6 cellular contexts compared by ENCODE assay signal in genomic region chr12:57743769-57744168, GRCh38. TPM values are rescaled to one million over a fixed set of nuclear protein-coding genes. Genes with fewer than 3 reads are reported as not detected.
A peak's percentile ranks its signal among the peaks of the same experiment; 100 is the strongest.
DNase-seq lines count a peak whose midpoint lies in the region; ATAC-seq and TF ChIP-seq lines count a peak whose summit lies in the region.

No MANE protein-coding gene starts in this region.

- POLR2A ChIA-PET in MCF 10A (lab: Yijun Ruan, JAX): interaction anchor here (0.7 to 2.5 kb wide), 7 partner anchors 8 to 197 kb away, joined by 3 to 20 read pairs (median 4); partner anchors contain the start of genes CDK4 and MARCHF9

- CTCF ChIA-PET in MCF 10A (lab: Yijun Ruan, JAX): interaction anchor here (1.7 kb wide), 1 partner anchor 17 kb away, joined by 11 read pairs; no protein-coding TSS in a partner anchor

- intact Hi-C loops in MCF 10A (cut with micrococcal nuclease) (loop anchor here (1.0 kb wide), 1 partner anchor 17 kb away; no protein-coding TSS in a partner anchor), breast epithelium (cut with DNase I; ENCODE audit: low total_unique reads) (no loop called here), tibial artery (cut with DNase I; ENCODE audit: low total_unique reads) (no loop called here)

- H3K36me3 Mint-ChIP-seq in MCF 10A (ENCODE audit: insufficient read depth, unreplicated experiment): peaks cover 38% of the 10 kb centered on the region

- no peak for TF ChIP-seq CTCF in MCF 10A (IDR thresholded peaks at IDR 0.05; ENCODE audit: unreplicated experiment)
- no peak for TF ChIP-seq CTCF in breast epithelium (IDR thresholded peaks at IDR 0.05)
- no peak for TF ChIP-seq CTCF in coronary artery (IDR thresholded peaks at IDR 0.05)
- no peak for TF ChIP-seq CTCF in tibial artery (IDR thresholded peaks at IDR 0.05)

- H3K4me3 ChIP-seq in breast epithelium: peak overlapping the region in 1 of 3 donors; percentile 87
- peak overlapping the region; percentile 98 for H3K4me3 ChIP-seq in coronary artery
- no peak overlapping the region for H3K4me3 ChIP-seq in tibial artery

- H3K4me1 ChIP-seq in breast epithelium (peaks cover 0 to 8% of the 10 kb centered on the region in 2 donors), tibial artery (peaks cover 0 to 21% (median 16%) of the 10 kb centered on the region in 4 donors)

- H3K27ac ChIP-seq in breast epithelium (peak overlapping the region in 1 of 2 donors; percentile 100), coronary artery (no peak overlapping the region), tibial artery (peak overlapping the region; percentile 98 to 99)

- peak overlapping the region; percentile 100 for H3K27ac Mint-ChIP-seq in MCF 10A (ENCODE audit: low read depth, unreplicated experiment)

- peak overlapping the region; percentile 100 for H3K4me3 Mint-ChIP-seq in MCF 10A (ENCODE audit: unreplicated experiment)

- H3K27me3 Mint-ChIP-seq in MCF 10A (ENCODE audit: insufficient read depth, unreplicated experiment): peaks cover 27% of the 10 kb centered on the region

- no peak for ATAC-seq in GM19455 (IDR thresholded peaks at IDR 0.05; ENCODE audit: unreplicated experiment)
- ATAC-seq in GM21367 (IDR thresholded peaks at IDR 0.05; ENCODE audit: unreplicated experiment): no peak

- no peaks in the 10 kb centered on the region for H3K9me3 Mint-ChIP-seq in MCF 10A (ENCODE audit: unreplicated experiment)

- no TSS peak for BruUV-seq in MCF 10A (replicated peaks; lab: Mats Ljungman, UMichigan)

- peaks cover 11% of the 10 kb centered on the region for H3K4me1 Mint-ChIP-seq in MCF 10A (ENCODE audit: insufficient read depth, unreplicated experiment)

- H3K9me3 ChIP-seq in breast epithelium (no peaks in the 10 kb centered on the region), tibial artery (no peaks in the 10 kb centered on the region)

- TF ChIP-seq POLR2A in breast epithelium (IDR thresholded peaks at IDR 0.05): no peak

- H3K27me3 ChIP-seq in breast epithelium: peaks cover 4 to 7% of the 10 kb centered on the region in 2 donors
- peaks cover 0 to 34% of the 10 kb centered on the region in 2 donors for H3K27me3 ChIP-seq in tibial artery

- DNase-seq in MCF 10A (ENCODE audit: unreplicated experiment) (no peak), breast epithelium (ENCODE audit: low spot score in 2 of 2) (no peak), coronary artery (ENCODE audit: low spot score) (no peak), tibial artery (no peak)

- H3K36me3 ChIP-seq in breast epithelium (no peaks in the 10 kb centered on the region), tibial artery (peaks cover 19 to 27% (median 20%) of the 10 kb centered on the region in 3 donors)

RNA-seq across cellular contexts. Expression of gene TSPAN31, which starts 1.1 kb away (rescaled TPM):
- total RNA-seq in MCF 10A (2022): 24.8 and 30.9 TPM in 2 replicates
- 100 to 1,000 TPM in 1 of 3 donors, 10 to 100 TPM in 2; 55.5 to 107 (median 73.1) TPM for total RNA-seq in breast epithelium

RNA-seq across cellular contexts. Expression of gene AGAP2, which starts 5.2 kb away (rescaled TPM):
- total RNA-seq in MCF 10A (2022) (0.19 TPM in 1 of 2 replicates, not detected in the other), breast epithelium (1 to 10 TPM; 1.2 to 1.8 (median 1.6) TPM)

RNA-seq across cellular contexts. Expression of gene CDK4, which starts 8.3 kb away (rescaled TPM):
- total RNA-seq in MCF 10A (2022) (117 and 123 TPM in 2 replicates), breast epithelium (100 to 1,000 TPM; 105 to 136 (median 109) TPM)

RNA-seq across cellular contexts. Expression of gene MARCHF9, which starts 11.1 kb away (rescaled TPM):
- total RNA-seq in MCF 10A (2022): 8.7 and 12.5 TPM in 2 replicates
- 1 to 10 TPM; 6.9 to 9.8 (median 7.5) TPM for total RNA-seq in breast epithelium

RNA-seq across cellular contexts. Expression of gene CYP27B1, which starts 23.1 kb away (rescaled TPM):
- total RNA-seq in MCF 10A (2022) (12.6 and 27.5 TPM in 2 replicates), breast epithelium (1 to 10 TPM in 1 of 3 donors, under 1 TPM in 2; 0.33 to 2.2 (median 0.48) TPM)

Comparison
In these comparisons a context has a peak if more than half of its experiments do, and no peak if none do; other contexts are left out.
1. H3K27ac ChIP-seq: peak in tibial artery (2 of 2); none in coronary artery (0 of 2).